24 cellular contexts compared by ENCODE assay signal in the genomic region with DNA sequence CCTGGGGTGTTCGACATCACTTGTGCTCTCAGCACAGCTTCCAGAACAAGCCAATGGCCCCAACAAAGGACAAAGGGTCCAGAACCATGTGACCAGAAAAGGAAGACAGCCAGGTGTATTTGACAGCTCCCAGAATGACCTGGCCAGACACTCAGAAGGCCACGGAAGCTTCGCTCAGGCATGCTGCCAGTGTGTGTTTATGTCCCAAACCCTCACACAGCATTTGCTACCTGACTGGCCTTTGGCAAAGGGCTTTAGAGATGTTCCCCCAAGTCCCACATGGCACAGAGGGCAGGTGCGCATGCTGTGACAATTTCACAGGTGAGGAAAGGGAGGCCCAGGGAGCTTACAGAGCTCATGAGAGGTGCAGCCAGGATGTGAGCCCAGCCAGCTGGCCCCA.
"Had no signal": no experiment of that assay in that cellular context is flagged by ENCODE, and none has a peak within 500 bp of the region (broad histone marks: within the 10 kb centered on the region; RNA-seq: fewer than 3 reads in every experiment).

No MANE protein-coding gene starts in this region.

- H3K36me3 ChIP-seq: MG63, SJCRH30 had no signal

- H3K9me3 ChIP-seq: MG63, SJCRH30 had no signal

- H3K4me1 ChIP-seq: SJCRH30 had no signal

- FAIRE-seq: HepG2 had no signal

- DNase-seq: IMR-90; Karpas-422; KG1; MG63; NCI-H1092; NCI-H1105 treated with DMSO at 0.1 percent for 48 hours; NCI-H1417 treated with DMSO at 0.1 percent for 48 hours; NCI-H146; NCI-H1694 treated with DMSO at 0.1 percent for 48 hours; NCI-H1930; NCI-H2081; NCI-H2107; NCI-H2227 treated with DMSO at 0.1 percent for 48 hours; NCI-H526 treated with DMSO at 0.1 percent for 48 hours; NCI-H748 treated with DMSO at 0.1 percent for 48 hours; NK-92 treated with Interleukin-12 subunit alpha and Interleukin-12 subunit beta, amount 100 ng/mL, for 24 hours; PC-3; SHP77 treated with DMSO at 0.1 percent for 48 hours; SJCRH30 had no signal

- H3K27ac ChIP-seq: RWPE1, SJCRH30 had no signal

- H3K27me3 ChIP-seq: MG63, SJCRH30 had no signal

- ATAC-seq: HepG2, Panc1, PC-3, Right ventricle myocardium inferior, SK-N-SH treated with all-trans-retinoic acid at 6 μM for 48 hours had no signal

- H3K4me3 ChIP-seq: MG63, SJCRH30 had no signal
